In genomic region chr11:62671272-62671603, GRCh38 we compare ENCODE assay signal across 6 cellular contexts. TPM values are rescaled to one million over a fixed set of nuclear protein-coding genes. Genes with fewer than 3 reads are reported as not detected.
A peak's percentile ranks its signal among the peaks of the same experiment; 100 is the strongest.
DNase-seq lines count a peak whose midpoint lies in the region; ATAC-seq, FAIRE-seq and TF ChIP-seq lines count a peak whose summit lies in the region.

No MANE protein-coding gene starts in this region.

- DNase-seq in A549 (ENCODE audit: low read depth in 1 of 2, low spot score in 1 of 2) (no peak), ascending aorta (ENCODE audit: low spot score in 2 of 2) (no peak), naive B cell (no peak), frontal cortex (ENCODE audit: low spot score in 2 of 2) (no peak)

- no peak for FAIRE-seq in A549 (lab: Jason Lieb, UNC)
- no peak for FAIRE-seq in frontal cortex (lab: Jason Lieb, UNC)

- H3K4me3 Mint-ChIP-seq in naive B cell: peak overlapping the region; percentile 99 to 100 (median 100)

- no peaks in the 10 kb centered on the region for H3K27me3 Mint-ChIP-seq in naive B cell

- TF ChIP-seq POLR2A in A549 (IDR thresholded peaks at IDR 0.05; ENCODE audit: low read length): no peak

- TF ChIP-seq CTCF in A549 (IDR thresholded peaks at IDR 0.05): no peak
- no peak for TF ChIP-seq CTCF in ascending aorta (IDR thresholded peaks at IDR 0.05)

- 2% methylated on average over 13 of the region's 17 CpGs for WGBS in A549 (ENCODE audit: missing lambda C conversion rate)

- H3K9me3 ChIP-seq in A549: no peaks in the 10 kb centered on the region
- no peaks in the 10 kb centered on the region for H3K9me3 ChIP-seq in ascending aorta

- no peak for TF ChIP-seq EP300 in A549 (IDR thresholded peaks at IDR 0.05)

- peaks cover 0 to 13% of the 10 kb centered on the region in 2 donors for H3K36me3 Mint-ChIP-seq in naive B cell

- H3K4me1 ChIP-seq in A549 (peaks cover 36% of the 10 kb centered on the region), ascending aorta (peaks cover 20 to 25% of the 10 kb centered on the region in 2 donors)

- no peak for TF ChIP-seq RAD21 in A549 (conservative IDR thresholded peaks at IDR 0.05 in 1 of 2, IDR thresholded peaks at IDR 0.05 in 1 of 2)

- H3K4me3 ChIP-seq in A549 (peak overlapping the region; percentile 90), ascending aorta (peak overlapping the region; percentile 78 to 83)

- CTCF ChIA-PET in A549 (lab: Yijun Ruan, JAX): interaction anchor here (1.1 to 9.0 kb wide), 7 partner anchors 10 to 96 kb away, joined by 3 to 72 read pairs (median 5); partner anchors contain the start of genes BSCL2, EML3, GNG3 and LRRN4CL

- H3K36me3 ChIP-seq in ascending aorta: peaks cover 10 to 18% of the 10 kb centered on the region in 2 donors

- peak overlapping the region; percentile 93 to 99 (median 96) for H3K27ac Mint-ChIP-seq in naive B cell

- H3K4me2 ChIP-seq in A549: peak overlapping the region; percentile 64

- H3K27ac ChIP-seq in A549 (peak overlapping the region; percentile 97 to 98), ascending aorta (peak overlapping the region; percentile 71 to 85)

- ATAC-seq in A549: peak; percentile 43 to 55
- ATAC-seq in HG02885 (IDR thresholded peaks at IDR 0.05; ENCODE audit: poor library complexity, unreplicated experiment): peak; percentile 9
- ATAC-seq in naive B cell (ENCODE audit: low read depth in 2 of 2): peak; percentile 13 to 16
- ATAC-seq in GM21619 (IDR thresholded peaks at IDR 0.05; ENCODE audit: unreplicated experiment): no peak

- POLR2A ChIA-PET in A549 (lab: Yijun Ruan, JAX): interaction anchor here (0.8 to 3.3 kb wide), 15 partner anchors 9 to 210 kb away, joined by 3 to 34 read pairs (median 7); partner anchors contain the start of genes B3GAT3, EEF1G, GANAB and HNRNPUL2

- peaks cover 24 to 72% (median 47%) of the 10 kb centered on the region in 3 donors for H3K4me1 Mint-ChIP-seq in naive B cell

- no peaks in the 10 kb centered on the region for H3K27me3 ChIP-seq in ascending aorta

- intact Hi-C loops in ascending aorta (cut with DNase I): no loop called here

- H3K9me3 Mint-ChIP-seq in naive B cell: no peaks in the 10 kb centered on the region

TF ChIP-seq in A549, 52 proteins besides CTCF, POLR2A, EP300 and RAD21:
- no peak for TF ChIP-seq HES2 (IDR thresholded peaks at IDR 0.05)
- no peak for TF ChIP-seq RARB (CRISPR knock-in tag; IDR thresholded peaks at IDR 0.05)
- TF ChIP-seq KDM1A (IDR thresholded peaks at IDR 0.05; ENCODE audit: low read depth): no peak
- TF ChIP-seq PHF8 (IDR thresholded peaks at IDR 0.05; ENCODE audit: borderline replicate concordance, low read depth): peak; percentile 18; the same call in 1 of the 2 replicates

RNA-seq across cellular contexts. Expression of gene UQCC3, which starts 0.2 kb away (rescaled TPM):
- polyA plus RNA-seq in A549 (2011; rRNA removed) (13.9 and 20.2 TPM in 2 replicates), A549 (2017; fragmentation: RNase III; extraction: RNeasy Plus Mini Kit Qiagen cat#74134 plus additional on column Dnase treatment) (27.8 to 31.1 TPM (median 28.7 TPM) in 3 replicates), naive B cell (ENCODE audit: low read depth in 6 of 6) (10 to 100 TPM in 5 of 6 donors, 1 to 10 TPM in 1; 7.7 to 11.4 (median 10.4) TPM)
- polyA plus RNA-seq in A549 (2012; cell fraction: cytosol; rRNA removed): 68.2 and 84.4 TPM in 2 replicates
- 27.7 and 28.6 TPM in 2 replicates for polyA plus RNA-seq in A549 (2012; cell fraction: nucleus; rRNA removed)
- polyA minus RNA-seq in A549 (2011; rRNA and poly(A)+ RNA removed): 3.7 and 4.3 TPM in 2 replicates
- total RNA-seq in ascending aorta (3.9 TPM), frontal cortex (5.7 TPM)

RNA-seq across cellular contexts. Expression of gene LBHD1, which starts 0.8 kb away (rescaled TPM):
- polyA plus RNA-seq in A549 (2011; rRNA removed): 4.1 and 5.3 TPM in 2 replicates
- 4.1 and 4.2 TPM in 2 replicates for polyA plus RNA-seq in A549 (2012; cell fraction: cytosol; rRNA removed)
- polyA plus RNA-seq in A549 (2012; cell fraction: nucleus; rRNA removed): 8.5 and 12.3 TPM in 2 replicates
- polyA plus RNA-seq in A549 (2017; fragmentation: RNase III; extraction: RNeasy Plus Mini Kit Qiagen cat#74134 plus additional on column Dnase treatment): 4.9 to 8.3 TPM (median 6.8 TPM) in 3 replicates
- polyA minus RNA-seq in A549 (2011; rRNA and poly(A)+ RNA removed): 5.3 and 5.9 TPM in 2 replicates
- not detected for total RNA-seq in ascending aorta
- polyA plus RNA-seq in naive B cell (ENCODE audit: low read depth in 6 of 6): 10 to 100 TPM in 1 of 6 donors, 1 to 10 TPM in 5; 3.5 to 12.4 (median 5.1) TPM
- total RNA-seq in frontal cortex: 3.3 TPM

RNA-seq across cellular contexts. Expression of gene CSKMT, which starts 6.1 kb away (rescaled TPM):
- polyA plus RNA-seq in A549 (2011; rRNA removed) (5.4 and 5.7 TPM in 2 replicates), A549 (2017; fragmentation: RNase III; extraction: RNeasy Plus Mini Kit Qiagen cat#74134 plus additional on column Dnase treatment) (12.9 to 18.2 TPM (median 14.3 TPM) in 3 replicates), naive B cell (ENCODE audit: low read depth in 6 of 6) (1 to 10 TPM; 2.1 to 8.4 (median 4.8) TPM)
- 18.1 and 19.7 TPM in 2 replicates for polyA plus RNA-seq in A549 (2012; cell fraction: cytosol; rRNA removed)
- 24.2 and 48.6 TPM in 2 replicates for polyA plus RNA-seq in A549 (2012; cell fraction: nucleus; rRNA removed)
- polyA minus RNA-seq in A549 (2011; rRNA and poly(A)+ RNA removed): 57.7 and 196 TPM in 2 replicates
- total RNA-seq in ascending aorta (not detected), frontal cortex (10.2 TPM)

RNA-seq across cellular contexts. Expression of gene C11orf98, which starts 6.2 kb away (rescaled TPM):
- polyA plus RNA-seq in A549 (2011; rRNA removed): 89.1 and 91.7 TPM in 2 replicates
- 111 and 131 TPM in 2 replicates for polyA plus RNA-seq in A549 (2012; cell fraction: cytosol; rRNA removed)
- polyA plus RNA-seq in A549 (2012; cell fraction: nucleus; rRNA removed): 56.0 and 81.5 TPM in 2 replicates
- polyA plus RNA-seq in A549 (2017; fragmentation: RNase III; extraction: RNeasy Plus Mini Kit Qiagen cat#74134 plus additional on column Dnase treatment): 128 to 161 TPM (median 140 TPM) in 3 replicates
- polyA minus RNA-seq in A549 (2011; rRNA and poly(A)+ RNA removed): 8.9 and 9.6 TPM in 2 replicates
- 49.8 TPM for total RNA-seq in ascending aorta
- polyA plus RNA-seq in naive B cell (ENCODE audit: low read depth in 6 of 6): 10 to 100 TPM; 37.9 to 89.1 (median 77.2) TPM
- total RNA-seq in frontal cortex: 25.3 TPM

RNA-seq across cellular contexts. Expression of gene UBXN1, which starts 7.6 kb away (rescaled TPM):
- polyA plus RNA-seq in A549 (2011; rRNA removed): 56.8 and 120 TPM in 2 replicates
- 118 and 146 TPM in 2 replicates for polyA plus RNA-seq in A549 (2012; cell fraction: cytosol; rRNA removed)
- polyA plus RNA-seq in A549 (2012; cell fraction: nucleus; rRNA removed): 131 and 147 TPM in 2 replicates
- polyA plus RNA-seq in A549 (2017; fragmentation: RNase III; extraction: RNeasy Plus Mini Kit Qiagen cat#74134 plus additional on column Dnase treatment): 110 to 117 TPM (median 117 TPM) in 3 replicates
- 34.3 and 36.1 TPM in 2 replicates for polyA minus RNA-seq in A549 (2011; rRNA and poly(A)+ RNA removed)
- total RNA-seq in ascending aorta: 60.2 TPM
- polyA plus RNA-seq in naive B cell (ENCODE audit: low read depth in 6 of 6): 100 to 1,000 TPM; 150 to 226 (median 216) TPM
- total RNA-seq in frontal cortex: 84.8 TPM

Comparison
In these comparisons a context has a peak if more than half of its experiments do, and no peak if none do; other contexts are left out.
1. RNA of gene CSKMT, which starts 6.1 kb away (total RNA-seq): 10.2 TPM in frontal cortex (single experiment); not detected in ascending aorta (single experiment); every median in the first group is over 10 times any median in the second.